ENCODE assay signal across 25 cellular contexts in genomic region chr5:30239331-30240022, GRCh38.
"Had no signal": no experiment of that assay in that cellular context is flagged by ENCODE, and none has a peak within 500 bp of the region (broad histone marks: within the 10 kb centered on the region; RNA-seq: fewer than 3 reads in every experiment).

No MANE protein-coding gene starts in this region.

- H3K4me1 Mint-ChIP-seq: activated CD4-positive, alpha-beta T cell treated with anti-CD3 and anti-CD28 coated beads, Interleukin-2, amount 10 ng/mL, durations not matched to agents 7 days and 5 days had no signal

- H3K9me3 ChIP-seq: adrenal gland, body of pancreas, breast epithelium, SJCRH30 had no signal

- DNase-seq: activated CD4-positive, alpha-beta T cell treated with anti-CD3 and anti-CD28 coated beads, Interleukin-2, amount 10 ng/mL, durations not matched to agents 7 days and 5 days; activated CD4-positive, alpha-beta T cell treated with anti-CD3 and anti-CD28 coated beads, Interleukin-2, amount 50 U/mL, for 48 hours; activated CD8-positive, alpha-beta T cell treated with anti-CD3 and anti-CD28 coated beads, Interleukin-2, amount 10 ng/mL, durations not matched to agents 7 days and 5 days; activated gamma-delta T cell treated with Interleukin-2 at 50 U/mL for 16 hours; activated naive CD4-positive, alpha-beta T cell treated with anti-CD3 and anti-CD28 coated beads for 36 hours; activated T-cell treated with anti-CD3 and anti-CD28 coated beads, Interleukin-2, amount 50 U/mL, for 24 hours; adrenal gland; body of pancreas; Karpas-422; NCI-H1105 treated with DMSO at 0.1 percent for 48 hours; NCI-H1436; NCI-H1694; NCI-H2029; NCI-H345; NCI-H524 treated with DMSO at 0.1 percent for 48 hours; SHP77; SJCRH30; T1000; WERI-Rb-1 had no signal

- H3K4me1 ChIP-seq: adrenal gland, body of pancreas, breast epithelium, SJCRH30 had no signal

- ATAC-seq: activated CD8-positive, alpha-beta T cell treated with anti-CD3 and anti-CD28 coated beads, Interleukin-2, amount 10 ng/mL, durations not matched to agents 7 days and 5 days; activated naive CD4-positive, alpha-beta T cell treated with anti-CD3 and anti-CD28 coated beads, Interleukin-2, amount 50 U/mL, for 72 hours; body of pancreas; Panc1 had no signal

- H3K27me3 Mint-ChIP-seq: activated CD4-positive, alpha-beta T cell treated with anti-CD3 and anti-CD28 coated beads, Interleukin-2, amount 10 ng/mL, durations not matched to agents 7 days and 5 days; activated T-cell treated with anti-CD3 and anti-CD28 coated beads, Interleukin-2, amount 50 U/mL, for 24 hours had no signal

- FAIRE-seq: astrocyte had no signal

- H3K36me3 ChIP-seq: adrenal gland, breast epithelium, SJCRH30, WERI-Rb-1 had no signal

- H3K4me3 ChIP-seq: adrenal gland, body of pancreas, breast epithelium, SJCRH30, SK-N-MC had no signal

- H3K4me3 Mint-ChIP-seq: activated CD4-positive, alpha-beta T cell treated with anti-CD3 and anti-CD28 coated beads, Interleukin-2, amount 10 ng/mL, durations not matched to agents 7 days and 5 days; activated CD8-positive, alpha-beta T cell treated with anti-CD3 and anti-CD28 coated beads, Interleukin-2, amount 10 ng/mL, durations not matched to agents 7 days and 5 days; activated naive CD4-positive, alpha-beta T cell treated with anti-CD3 and anti-CD28 coated beads for 36 hours; activated T-cell treated with anti-CD3 and anti-CD28 coated beads, Interleukin-2, amount 50 U/mL, for 24 hours; activated T-helper 1 cell treated with anti-CD3 and anti-CD28 coated beads, Interleukin-12 subunit alpha, Interleukin-12 subunit beta, Interleukin-2, Interleukin-4 antibody, amounts not matched to agents 30 ng/mL and 10 ng/mL and 1 ng/mL, durations not matched to agents 14 hours and 24 hours and 36 hours had no signal

- H3K27me3 ChIP-seq: adrenal gland, body of pancreas, breast epithelium, SJCRH30 had no signal

- H3K27ac Mint-ChIP-seq: activated CD4-positive, alpha-beta T cell treated with anti-CD3 and anti-CD28 coated beads, Interleukin-2, amount 10 ng/mL, durations not matched to agents 7 days and 5 days; activated CD8-positive, alpha-beta T cell treated with anti-CD3 and anti-CD28 coated beads, Interleukin-2, amount 10 ng/mL, durations not matched to agents 7 days and 5 days; activated naive CD4-positive, alpha-beta T cell treated with anti-CD3 and anti-CD28 coated beads for 36 hours; activated naive CD4-positive, alpha-beta T cell treated with anti-CD3 and anti-CD28 coated beads, Interleukin-2, amount 50 U/mL, for 72 hours; activated T-cell treated with anti-CD3 and anti-CD28 coated beads, Interleukin-2, amount 50 U/mL, for 24 hours; activated T-helper 1 cell treated with anti-CD3 and anti-CD28 coated beads, Interleukin-12 subunit alpha, Interleukin-12 subunit beta, Interleukin-2, Interleukin-4 antibody, amounts not matched to agents 30 ng/mL and 10 ng/mL and 1 ng/mL, durations not matched to agents 14 hours and 24 hours and 36 hours had no signal

- H3K27ac ChIP-seq: adrenal gland, body of pancreas, breast epithelium, SJCRH30, SK-N-MC, WERI-Rb-1 had no signal
